9 cellular contexts compared by ENCODE assay signal in genomic region chr3:156519758-156520162, GRCh38. TPM values are rescaled to one million over a fixed set of nuclear protein-coding genes. Genes with fewer than 3 reads are reported as not detected.
DNase-seq lines count a peak whose midpoint lies in the region; ATAC-seq and TF ChIP-seq lines count a peak whose summit lies in the region.
"Had no signal": no experiment of that assay in that cellular context is flagged by ENCODE, and none has a peak within 500 bp of the region (broad histone marks: within the 10 kb centered on the region; RNA-seq: fewer than 3 reads in every experiment).

No MANE protein-coding gene starts in this region.

- no peak for TF ChIP-seq POLR2A in body of pancreas (IDR thresholded peaks at IDR 0.05)

- H3K4me1 ChIP-seq in body of pancreas = no peaks in the 10 kb centered on the region
- H3K4me1 ChIP-seq in right cardiac atrium (ENCODE audit: control insufficient read depth, insufficient read depth, low read length) = no peaks in the 10 kb centered on the region

- WGBS in body of pancreas, 2 donors = 81 to 96% methylated on average over 1 of the region's 1 CpG
- 95% methylated on average over 1 of the region's 1 CpG for WGBS in right cardiac atrium

- intact Hi-C loops in activated CD8-positive, alpha-beta T cell treated with anti-CD3 and anti-CD28 coated beads for 36 hours (cut with micrococcal nuclease) = loop anchor here (5.0 kb wide), 1 partner anchor 37 kb away; no protein-coding TSS in a partner anchor
- intact Hi-C loops in body of pancreas (cut with DNase I) = no loop called here
- intact Hi-C loops in right cardiac atrium (cut with DNase I) = no loop called here

- H3K9me3 Mint-ChIP-seq in activated CD8-positive, alpha-beta T cell treated with anti-CD3 and anti-CD28 coated beads for 36 hours = no peaks in the 10 kb centered on the region

- ATAC-seq in GM18861 (IDR thresholded peaks at IDR 0.05; ENCODE audit: unreplicated experiment) = peak; percentile 84
- peak; percentile 88 for ATAC-seq in GM19452 (IDR thresholded peaks at IDR 0.05; ENCODE audit: unreplicated experiment)
- peak; percentile 77 for ATAC-seq in HG02970 (IDR thresholded peaks at IDR 0.05; ENCODE audit: low FRiP score, unreplicated experiment)
- peak; percentile 70 for ATAC-seq in activated CD8-positive, alpha-beta T cell treated with anti-CD3 and anti-CD28 coated beads for 36 hours
- ATAC-seq in body of pancreas = no peak
- no peak for ATAC-seq in right cardiac atrium

- no peak overlapping the region for H3K4me3 Mint-ChIP-seq in activated CD8-positive, alpha-beta T cell treated with anti-CD3 and anti-CD28 coated beads for 36 hours

- no peak overlapping the region for H3K27ac Mint-ChIP-seq in activated CD8-positive, alpha-beta T cell treated with anti-CD3 and anti-CD28 coated beads for 36 hours

- TF ChIP-seq CTCF in activated CD8-positive, alpha-beta T cell treated with anti-CD3 and anti-CD28 coated beads for 36 hours (IDR thresholded peaks at IDR 0.05) = no peak
- no peak for TF ChIP-seq CTCF in body of pancreas (IDR thresholded peaks at IDR 0.05)

- H3K9me3 ChIP-seq in body of pancreas (no peaks in the 10 kb centered on the region), right cardiac atrium (ENCODE audit: control insufficient read depth, low read length) (no peaks in the 10 kb centered on the region)

- CTCF ChIA-PET in activated CD8-positive, alpha-beta T cell treated with anti-CD3 and anti-CD28 coated beads for 36 hours (lab: Charles Lee) = interaction anchor here (1.0 to 2.3 kb wide), 4 partner anchors 10 to 368 kb away, joined by 4 to 17 read pairs (median 4); no protein-coding TSS in a partner anchor

- peaks cover 19% of the 10 kb centered on the region for H3K27me3 Mint-ChIP-seq in activated CD8-positive, alpha-beta T cell treated with anti-CD3 and anti-CD28 coated beads for 36 hours

- H3K27me3 ChIP-seq in body of pancreas (no peaks in the 10 kb centered on the region), right cardiac atrium (ENCODE audit: control insufficient read depth, insufficient read depth) (no peaks in the 10 kb centered on the region)

- H3K27ac ChIP-seq in body of pancreas (no peak overlapping the region), right cardiac atrium (ENCODE audit: low read length) (no peak overlapping the region)

- DNase-seq in activated CD8-positive, alpha-beta T cell treated with anti-CD3 and anti-CD28 coated beads for 36 hours = peak; percentile 25
- DNase-seq in body of pancreas (no peak), right cardiac atrium (no peak), NCI-H1092 (lab: John Stamatoyannopoulos, UW) (no peak)
- DNase-seq: DMS79, GOT3 had no signal

- no peaks in the 10 kb centered on the region for H3K36me3 ChIP-seq in body of pancreas (replicated peaks in 1 of 2; ENCODE audit: insufficient read depth in 1 of 2, low read depth in 2 of 2)

- peaks cover 19% of the 10 kb centered on the region for H3K4me1 Mint-ChIP-seq in activated CD8-positive, alpha-beta T cell treated with anti-CD3 and anti-CD28 coated beads for 36 hours (ENCODE audit: low read depth)

- H3K4me3 ChIP-seq in body of pancreas (no peak overlapping the region), right cardiac atrium (ENCODE audit: low read length) (no peak overlapping the region)

- peaks cover 6% of the 10 kb centered on the region for H3K36me3 Mint-ChIP-seq in activated CD8-positive, alpha-beta T cell treated with anti-CD3 and anti-CD28 coated beads for 36 hours (ENCODE audit: low read depth)

- POLR2A ChIA-PET in activated CD8-positive, alpha-beta T cell treated with anti-CD3 and anti-CD28 coated beads for 36 hours (lab: Charles Lee) = no interaction called here

RNA-seq across cellular contexts. Expression of gene SSR3, which starts 35.2 kb away (rescaled TPM):
- 100 to 1,000 TPM; 175 TPM for total RNA-seq in activated CD8-positive, alpha-beta T cell treated with anti-CD3 and anti-CD28 coated beads for 36 hours
- total RNA-seq in body of pancreas = 10 to 100 TPM; 77.1 to 97.5 TPM
- total RNA-seq in right cardiac atrium = 100 to 1,000 TPM; 139 to 171 (median 144) TPM
- 82.4 TPM for polyA plus RNA-seq in right cardiac atrium

Comparison
In these comparisons a context has a peak if more than half of its experiments do, and no peak if none do; other contexts are left out.
1. ATAC-seq: peak in GM18861 (single experiment), GM19452 (single experiment), HG02970 (single experiment) and activated CD8-positive, alpha-beta T cell treated with anti-CD3 and anti-CD28 coated beads for 36 hours (single experiment); none in body of pancreas (single experiment) and right cardiac atrium (0 of 2).